ENCODE assay signal across 1 cellular context in genomic region chr3:46361408-46362283, GRCh38.
TF ChIP-seq lines count a peak whose summit lies in the region.

No MANE protein-coding gene starts in this region.

TF ChIP-seq in K562, 482 proteins besides CTCF, POLR2A, EP300 and RAD21:
- peak; percentile 33; the same call in 1 of the 2 replicates for TF ChIP-seq JUND (IDR thresholded peaks at IDR 0.05; ENCODE audit: borderline replicate concordance, low read depth, low read length)
- TF ChIP-seq JUND (tag; IDR thresholded peaks at IDR 0.05; ENCODE audit: borderline replicate concordance, low read depth, low read length), result no peak
- TF ChIP-seq, protein P1, sequence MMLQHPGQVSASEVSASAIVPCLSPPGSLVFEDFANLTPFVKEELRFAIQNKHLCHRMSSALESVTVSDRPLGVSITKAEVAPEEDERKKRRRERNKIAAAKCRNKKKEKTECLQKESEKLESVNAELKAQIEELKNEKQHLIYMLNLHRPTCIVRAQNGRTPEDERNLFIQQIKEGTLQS (IDR thresholded peaks at IDR 0.05), result peak; percentile 82
- TF ChIP-seq, protein P1 (CRISPR knock-in tag; conservative IDR thresholded peaks at IDR 0.05), result no peak
- peak; percentile 52 for TF ChIP-seq CEBPB (tag; IDR thresholded peaks at IDR 0.05)
- no peak for TF ChIP-seq ZNF41 (CRISPR knock-in tag; conservative IDR thresholded peaks at IDR 0.05)
- peak; percentile 83 for TF ChIP-seq FOSL1 (tag; conservative IDR thresholded peaks at IDR 0.05)
- TF ChIP-seq CEBPG (CRISPR knock-in tag; IDR thresholded peaks at IDR 0.05), result peak; percentile 49
- TF ChIP-seq CEBPG (tag; conservative IDR thresholded peaks at IDR 0.05 in 1 of 2, IDR thresholded peaks at IDR 0.05 in 1 of 2), result peak; percentile 81 to 89
- TF ChIP-seq GABPB2 (CRISPR knock-in tag; conservative IDR thresholded peaks at IDR 0.05), result no peak
TF ChIP-seq in K562: peak in this region for 5.
